1 cellular context compared by ENCODE assay signal in genomic region chr19:40612831-40613668, GRCh38.
TF ChIP-seq lines count a peak whose summit lies in the region.

No MANE protein-coding gene starts in this region.

TF ChIP-seq in K562, 482 proteins besides CTCF, POLR2A, EP300 and RAD21 (continued from another document and continues in another):
- TF ChIP-seq MYNN (IDR thresholded peaks at IDR 0.05) (0 out of 2 replicates have a peak, but pooled peaks have one; percentile 32), MYNN (CRISPR knock-in tag; IDR thresholded peaks at IDR 0.05) (no peak), ARID2 (IDR thresholded peaks at IDR 0.05) (0 out of 2 replicates have a peak, but pooled peaks have one; percentile 9), ZHX1 (conservative IDR thresholded peaks at IDR 0.05; ENCODE audit: low read length) (no peak), GTF2E2 (tag; IDR thresholded peaks at IDR 0.05) (no peak), NBN (IDR thresholded peaks at IDR 0.05; ENCODE audit: low read depth) (0 out of 2 replicates have a peak, but pooled peaks have one; percentile 58), FIP1L1 (IDR thresholded peaks at IDR 0.05; ENCODE audit: low read depth, low read length, poor library complexity, severe bottlenecking) (peak; percentile 62), CREB1 (IDR thresholded peaks at IDR 0.05) (no peak), CREB1 (CRISPR knock-in tag; IDR thresholded peaks at IDR 0.05) (peak; percentile 58), BRD9 (IDR thresholded peaks at IDR 0.05; ENCODE audit: low read depth, partially characterized antibody) (no peak), CTBP1 (IDR thresholded peaks at IDR 0.05; ENCODE audit: borderline replicate concordance) (0 out of 2 replicates have a peak, but pooled peaks have one; percentile 20), GTF2A2 (tag; IDR thresholded peaks at IDR 0.05) (no peak), ATF1 (CRISPR knock-in tag; IDR thresholded peaks at IDR 0.05) (no peak), ATF1 (tag; IDR thresholded peaks at IDR 0.05) (peak; percentile 53), CBX8 (IDR thresholded peaks at IDR 0.05; ENCODE audit: borderline replicate concordance, extremely low read depth, low read depth, low read length, poor library complexity, severe bottlenecking) (no peak), NFIC (IDR thresholded peaks at IDR 0.05) (peak; percentile 90), HDAC2 (IDR thresholded peaks at IDR 0.05) (0 out of 2 replicates have a peak, but pooled peaks have one; percentile 29), NRF1 (conservative IDR thresholded peaks at IDR 0.05 in 1 of 2, IDR thresholded peaks at IDR 0.05 in 1 of 2) (peak in 1 of 2 experiments; percentile 13; a peak in 1 of 4 replicates), SUPT5H (IDR thresholded peaks at IDR 0.05) (peak; percentile 72), NFE2 (IDR thresholded peaks at IDR 0.05; ENCODE audit: low read depth) (no peak), ZNF551 (CRISPR knock-in tag; IDR thresholded peaks at IDR 0.05) (0 out of 2 replicates have a peak, but pooled peaks have one; percentile 56), ZNF511 (CRISPR knock-in tag; IDR thresholded peaks at IDR 0.05) (peak; percentile 65), RBM22 (IDR thresholded peaks at IDR 0.05; ENCODE audit: low read depth, low read length, poor library complexity, severe bottlenecking) (peak; percentile 32), RAD51 (IDR thresholded peaks at IDR 0.05; ENCODE audit: borderline replicate concordance, low read depth) (peak; percentile 62; the same call in 1 of the 2 replicates), ASH1L (IDR thresholded peaks at IDR 0.05; ENCODE audit: borderline replicate concordance, low read depth, partially characterized antibody) (no peak), TFE3 (CRISPR knock-in tag; IDR thresholded peaks at IDR 0.05) (peak; percentile 58), NCOA6 (IDR thresholded peaks at IDR 0.05) (peak; percentile 99), SP1 (CRISPR knock-in tag; IDR thresholded peaks at IDR 0.05) (peak; percentile 68; the same call in 1 of the 2 replicates), SMARCA4 (IDR thresholded peaks at IDR 0.05) (no peak), RBFOX2 (IDR thresholded peaks at IDR 0.05; ENCODE audit: low read depth, low read length) (peak; percentile 59), MAZ (CRISPR knock-in tag; conservative IDR thresholded peaks at IDR 0.05 in 1 of 2, IDR thresholded peaks at IDR 0.05 in 1 of 2) (no peak), HCFC1 (IDR thresholded peaks at IDR 0.05; ENCODE audit: low read depth, low read length) (peak; percentile 6; the same call in 1 of the 2 replicates)
- TF ChIP-seq, protein P1, sequence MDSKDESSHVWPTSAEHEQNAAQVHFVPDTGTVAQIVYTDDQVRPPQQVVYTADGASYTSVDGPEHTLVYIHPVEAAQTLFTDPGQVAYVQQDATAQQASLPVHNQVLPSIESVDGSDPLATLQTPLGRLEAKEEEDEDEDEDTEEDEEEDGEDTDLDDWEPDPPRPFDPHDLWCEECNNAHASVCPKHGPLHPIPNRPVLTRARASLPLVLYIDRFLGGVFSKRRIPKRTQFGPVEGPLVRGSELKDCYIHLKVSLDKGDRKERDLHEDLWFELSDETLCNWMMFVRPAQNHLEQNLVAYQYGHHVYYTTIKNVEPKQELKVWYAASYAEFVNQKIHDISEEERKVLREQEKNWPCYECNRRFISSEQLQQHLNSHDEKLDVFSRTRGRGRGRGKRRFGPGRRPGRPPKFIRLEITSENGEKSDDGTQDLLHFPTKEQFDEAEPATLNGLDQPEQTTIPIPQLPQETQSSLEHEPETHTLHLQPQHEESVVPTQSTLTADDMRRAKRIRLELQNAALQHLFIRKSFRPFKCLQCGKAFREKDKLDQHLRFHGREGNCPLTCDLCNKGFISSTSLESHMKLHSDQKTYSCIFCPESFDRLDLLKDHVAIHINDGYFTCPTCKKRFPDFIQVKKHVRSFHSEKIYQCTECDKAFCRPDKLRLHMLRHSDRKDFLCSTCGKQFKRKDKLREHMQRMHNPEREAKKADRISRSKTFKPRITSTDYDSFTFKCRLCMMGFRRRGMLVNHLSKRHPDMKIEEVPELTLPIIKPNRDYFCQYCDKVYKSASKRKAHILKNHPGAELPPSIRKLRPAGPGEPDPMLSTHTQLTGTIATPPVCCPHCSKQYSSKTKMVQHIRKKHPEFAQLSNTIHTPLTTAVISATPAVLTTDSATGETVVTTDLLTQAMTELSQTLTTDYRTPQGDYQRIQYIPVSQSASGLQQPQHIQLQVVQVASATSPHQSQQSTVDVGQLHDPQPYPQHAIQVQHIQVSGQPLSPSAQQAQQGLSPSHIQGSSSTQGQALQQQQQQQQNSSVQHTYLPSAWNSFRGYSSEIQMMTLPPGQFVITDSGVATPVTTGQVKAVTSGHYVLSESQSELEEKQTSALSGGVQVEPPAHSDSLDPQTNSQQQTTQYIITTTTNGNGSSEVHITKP (IDR thresholded peaks at IDR 0.05; ENCODE audit: partially characterized antibody): no peak
- TF ChIP-seq, protein P2, sequence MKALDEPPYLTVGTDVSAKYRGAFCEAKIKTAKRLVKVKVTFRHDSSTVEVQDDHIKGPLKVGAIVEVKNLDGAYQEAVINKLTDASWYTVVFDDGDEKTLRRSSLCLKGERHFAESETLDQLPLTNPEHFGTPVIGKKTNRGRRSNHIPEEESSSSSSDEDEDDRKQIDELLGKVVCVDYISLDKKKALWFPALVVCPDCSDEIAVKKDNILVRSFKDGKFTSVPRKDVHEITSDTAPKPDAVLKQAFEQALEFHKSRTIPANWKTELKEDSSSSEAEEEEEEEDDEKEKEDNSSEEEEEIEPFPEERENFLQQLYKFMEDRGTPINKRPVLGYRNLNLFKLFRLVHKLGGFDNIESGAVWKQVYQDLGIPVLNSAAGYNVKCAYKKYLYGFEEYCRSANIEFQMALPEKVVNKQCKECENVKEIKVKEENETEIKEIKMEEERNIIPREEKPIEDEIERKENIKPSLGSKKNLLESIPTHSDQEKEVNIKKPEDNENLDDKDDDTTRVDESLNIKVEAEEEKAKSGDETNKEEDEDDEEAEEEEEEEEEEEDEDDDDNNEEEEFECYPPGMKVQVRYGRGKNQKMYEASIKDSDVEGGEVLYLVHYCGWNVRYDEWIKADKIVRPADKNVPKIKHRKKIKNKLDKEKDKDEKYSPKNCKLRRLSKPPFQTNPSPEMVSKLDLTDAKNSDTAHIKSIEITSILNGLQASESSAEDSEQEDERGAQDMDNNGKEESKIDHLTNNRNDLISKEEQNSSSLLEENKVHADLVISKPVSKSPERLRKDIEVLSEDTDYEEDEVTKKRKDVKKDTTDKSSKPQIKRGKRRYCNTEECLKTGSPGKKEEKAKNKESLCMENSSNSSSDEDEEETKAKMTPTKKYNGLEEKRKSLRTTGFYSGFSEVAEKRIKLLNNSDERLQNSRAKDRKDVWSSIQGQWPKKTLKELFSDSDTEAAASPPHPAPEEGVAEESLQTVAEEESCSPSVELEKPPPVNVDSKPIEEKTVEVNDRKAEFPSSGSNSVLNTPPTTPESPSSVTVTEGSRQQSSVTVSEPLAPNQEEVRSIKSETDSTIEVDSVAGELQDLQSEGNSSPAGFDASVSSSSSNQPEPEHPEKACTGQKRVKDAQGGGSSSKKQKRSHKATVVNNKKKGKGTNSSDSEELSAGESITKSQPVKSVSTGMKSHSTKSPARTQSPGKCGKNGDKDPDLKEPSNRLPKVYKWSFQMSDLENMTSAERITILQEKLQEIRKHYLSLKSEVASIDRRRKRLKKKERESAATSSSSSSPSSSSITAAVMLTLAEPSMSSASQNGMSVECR (CRISPR knock-in tag; IDR thresholded peaks at IDR 0.05): no peak
- TF ChIP-seq, protein P3, sequence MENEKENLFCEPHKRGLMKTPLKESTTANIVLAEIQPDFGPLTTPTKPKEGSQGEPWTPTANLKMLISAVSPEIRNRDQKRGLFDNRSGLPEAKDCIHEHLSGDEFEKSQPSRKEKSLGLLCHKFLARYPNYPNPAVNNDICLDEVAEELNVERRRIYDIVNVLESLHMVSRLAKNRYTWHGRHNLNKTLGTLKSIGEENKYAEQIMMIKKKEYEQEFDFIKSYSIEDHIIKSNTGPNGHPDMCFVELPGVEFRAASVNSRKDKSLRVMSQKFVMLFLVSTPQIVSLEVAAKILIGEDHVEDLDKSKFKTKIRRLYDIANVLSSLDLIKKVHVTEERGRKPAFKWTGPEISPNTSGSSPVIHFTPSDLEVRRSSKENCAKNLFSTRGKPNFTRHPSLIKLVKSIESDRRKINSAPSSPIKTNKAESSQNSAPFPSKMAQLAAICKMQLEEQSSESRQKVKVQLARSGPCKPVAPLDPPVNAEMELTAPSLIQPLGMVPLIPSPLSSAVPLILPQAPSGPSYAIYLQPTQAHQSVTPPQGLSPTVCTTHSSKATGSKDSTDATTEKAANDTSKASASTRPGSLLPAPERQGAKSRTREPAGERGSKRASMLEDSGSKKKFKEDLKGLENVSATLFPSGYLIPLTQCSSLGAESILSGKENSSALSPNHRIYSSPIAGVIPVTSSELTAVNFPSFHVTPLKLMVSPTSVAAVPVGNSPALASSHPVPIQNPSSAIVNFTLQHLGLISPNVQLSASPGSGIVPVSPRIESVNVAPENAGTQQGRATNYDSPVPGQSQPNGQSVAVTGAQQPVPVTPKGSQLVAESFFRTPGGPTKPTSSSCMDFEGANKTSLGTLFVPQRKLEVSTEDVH (IDR thresholded peaks at IDR 0.05; ENCODE audit: low read depth, partially characterized antibody): peak; percentile 73
- TF ChIP-seq, protein P4, sequence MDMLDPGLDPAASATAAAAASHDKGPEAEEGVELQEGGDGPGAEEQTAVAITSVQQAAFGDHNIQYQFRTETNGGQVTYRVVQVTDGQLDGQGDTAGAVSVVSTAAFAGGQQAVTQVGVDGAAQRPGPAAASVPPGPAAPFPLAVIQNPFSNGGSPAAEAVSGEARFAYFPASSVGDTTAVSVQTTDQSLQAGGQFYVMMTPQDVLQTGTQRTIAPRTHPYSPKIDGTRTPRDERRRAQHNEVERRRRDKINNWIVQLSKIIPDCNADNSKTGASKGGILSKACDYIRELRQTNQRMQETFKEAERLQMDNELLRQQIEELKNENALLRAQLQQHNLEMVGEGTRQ (CRISPR knock-in tag; IDR thresholded peaks at IDR 0.05): no peak
